8 cellular contexts compared by ENCODE assay signal in genomic region chr17:77086433-77087010, GRCh38. TPM values are rescaled to one million over a fixed set of nuclear protein-coding genes. Genes with fewer than 3 reads are reported as not detected.
DNase-seq lines count a peak whose midpoint lies in the region; ATAC-seq, FAIRE-seq and TF ChIP-seq lines count a peak whose summit lies in the region.

No MANE protein-coding gene starts in this region.

- H3K27me3 Mint-ChIP-seq in activated B cell treated with CpG ODN at 0.5 μM for 24 hours = peaks cover 3% of the 10 kb centered on the region

- H3K4me1 ChIP-seq in BE2C (peaks cover 10% of the 10 kb centered on the region), kidney (ENCODE audit: control insufficient read depth in 1 of 2, insufficient read depth in 1 of 2, low read depth in 1 of 2, low read length in 2 of 2) (peaks cover 12 to 21% of the 10 kb centered on the region in 2 donors)

- DNase-seq in BE2C = peak; percentile 89
- DNase-seq in GOT3 (lab: John Stamatoyannopoulos, UW) = peak; percentile 9
- peak; percentile 81 for DNase-seq in NCI-H2227 (lab: John Stamatoyannopoulos, UW; ENCODE audit: unreplicated experiment)
- peak; percentile 79 for DNase-seq in activated B cell treated with CpG ODN at 0.5 μM for 24 hours
- DNase-seq in bronchial epithelial cell (ENCODE audit: low read depth) = peak; percentile 60
- DNase-seq in kidney = peak; percentile 92
- peak; percentile 77 to 82 for DNase-seq in stimulated activated CD4-positive, alpha-beta T cell treated with anti-CD3 and anti-CD28 coated beads, Interleukin-1b, Interleukin-23, amount 100 ng/mL, for 4 hours (ENCODE audit: low read depth in 2 of 2)

- H3K4me3 ChIP-seq in BE2C (ENCODE audit: low read depth, low read length) = peak overlapping the region; percentile 8
- H3K4me3 ChIP-seq in bronchial epithelial cell (ENCODE audit: low read depth, low read length) = no peak overlapping the region
- H3K4me3 ChIP-seq in kidney (ENCODE audit: low read length in 2 of 2) = peak overlapping the region in 1 of 2 donors; percentile 48

- FAIRE-seq in bronchial epithelial cell (lab: Jason Lieb, UNC) = no peak
- FAIRE-seq in kidney (lab: Jason Lieb, UNC) = no peak

- H3K4me1 Mint-ChIP-seq in activated B cell treated with CpG ODN at 0.5 μM for 24 hours = peaks cover 43% of the 10 kb centered on the region

- H3K27me3 ChIP-seq in BE2C (no peaks in the 10 kb centered on the region), bronchial epithelial cell (ENCODE audit: control insufficient read depth, insufficient read depth, low read length) (no peaks in the 10 kb centered on the region)

- H3K27ac ChIP-seq in kidney (ENCODE audit: low read depth in 2 of 2, low read length in 2 of 2) = peak overlapping the region in 1 of 2 donors; percentile 22

- no peak overlapping the region for H3K27ac Mint-ChIP-seq in activated B cell treated with CpG ODN at 0.5 μM for 24 hours

- peak overlapping the region in 1 of 2 donors; percentile 63 for H3K9ac ChIP-seq in kidney (ENCODE audit: low read length in 2 of 2)

- peak; percentile 56 for ATAC-seq in activated B cell treated with CpG ODN at 0.5 μM for 24 hours (ENCODE audit: low read depth)
- ATAC-seq in HG03457 (IDR thresholded peaks at IDR 0.05; ENCODE audit: unreplicated experiment) = no peak

- no peaks in the 10 kb centered on the region for H3K9me3 ChIP-seq in BE2C
- no peaks in the 10 kb centered on the region for H3K9me3 ChIP-seq in kidney (ENCODE audit: control insufficient read depth in 1 of 2, low read length in 2 of 2)

- peaks cover 29% of the 10 kb centered on the region for H3K36me3 Mint-ChIP-seq in activated B cell treated with CpG ODN at 0.5 μM for 24 hours (ENCODE audit: low read depth)

- POLR2A ChIA-PET in activated B cell treated with CpG ODN at 0.5 μM for 24 hours (lab: Charles Lee) = interaction anchor here (0.9 to 1.2 kb wide), 2 partner anchors 134 to 161 kb away, joined by 3 to 10 read pairs; no protein-coding TSS in a partner anchor

- H3K36me3 ChIP-seq in BE2C (peaks cover 11% of the 10 kb centered on the region), bronchial epithelial cell (ENCODE audit: control insufficient read depth, insufficient read depth, low read length) (peaks cover 2% of the 10 kb centered on the region), kidney (ENCODE audit: control insufficient read depth in 1 of 2, insufficient read depth in 2 of 2, low read length in 2 of 2) (peaks cover 0 to 3% of the 10 kb centered on the region in 2 donors)

- H3K9me3 Mint-ChIP-seq in activated B cell treated with CpG ODN at 0.5 μM for 24 hours = no peaks in the 10 kb centered on the region

- CTCF ChIA-PET in activated B cell treated with CpG ODN at 0.5 μM for 24 hours (lab: Charles Lee) = interaction anchor here (0.7 to 2.5 kb wide), 10 partner anchors 9 to 239 kb away, joined by 3 to 12 read pairs (median 3); no protein-coding TSS in a partner anchor

- H3K4me3 Mint-ChIP-seq in activated B cell treated with CpG ODN at 0.5 μM for 24 hours = no peak overlapping the region

- TF ChIP-seq CTCF in BE2C (IDR thresholded peaks at IDR 0.05; ENCODE audit: low read depth, low read length) (peak; percentile 97), activated B cell treated with CpG ODN at 0.5 μM for 24 hours (IDR thresholded peaks at IDR 0.05) (peak; percentile 67), bronchial epithelial cell (IDR thresholded peaks at IDR 0.05; ENCODE audit: insufficient read depth, low read length, severe bottlenecking) (peak; percentile 97), kidney (IDR thresholded peaks at IDR 0.05; ENCODE audit: borderline replicate concordance, extremely low read depth, insufficient read depth) (peak; percentile 86)

- intact Hi-C loops in activated B cell treated with CpG ODN at 0.5 μM for 24 hours (cut with micrococcal nuclease) (loop anchor here (1.0 to 5.0 kb wide), 2 partner anchors 161 to 411 kb away; no protein-coding TSS in a partner anchor), kidney (cut with DNase I) (loop anchor here (5.0 kb wide), 1 partner anchor 161 kb away; no protein-coding TSS in a partner anchor)

RNA-seq across cellular contexts. Expression of gene SEC14L1, which starts 54.2 kb away (rescaled TPM):
- 36.1 TPM for polyA plus RNA-seq in BE2C (2012; ENCODE audit: insufficient read depth, insufficient read length, low read depth)
- total RNA-seq in activated B cell treated with CpG ODN at 0.5 μM for 24 hours = 60.7 and 79.6 TPM in 2 replicates
- 21.6 and 25.3 TPM in 2 replicates for total RNA-seq in bronchial epithelial cell
- 157 TPM for total RNA-seq in kidney
- polyA plus RNA-seq in kidney (ENCODE audit: insufficient read depth, low read depth, low replicate concordance) = 49.2 TPM

Comparison
In these comparisons a context has a peak if more than half of its experiments do, and no peak if none do; other contexts are left out.
1. DNase-seq: peak in every context shown above with its lines; median percentile 92 in kidney; 89 in BE2C; 81 in NCI-H2227; 80 in stimulated activated CD4-positive, alpha-beta T cell treated with anti-CD3 and anti-CD28 coated beads, Interleukin-1b, Interleukin-23, amount 100 ng/mL, for 4 hours; 79 in activated B cell treated with CpG ODN at 0.5 μM for 24 hours; 60 in bronchial epithelial cell; 9 in GOT3.